In genomic region chr13:113184568-113185440, GRCh38 we compare ENCODE assay signal across 16 cellular contexts. TPM values are rescaled to one million over a fixed set of nuclear protein-coding genes. Genes with fewer than 3 reads are reported as not detected.
DNase-seq lines count a peak whose midpoint lies in the region; ATAC-seq and TF ChIP-seq lines count a peak whose summit lies in the region.
"Had no signal": no experiment of that assay in that cellular context is flagged by ENCODE, and none has a peak within 500 bp of the region (broad histone marks: within the 10 kb centered on the region; RNA-seq: fewer than 3 reads in every experiment).

No MANE protein-coding gene starts in this region.

- in situ Hi-C loops in Caki2 (cut with HindIII; ENCODE audit: low pct_unique_long_range_greater_than_20kb, low sequenced_read_pairs): no loop called here

- H3K9ac ChIP-seq in BLaER1 treated with 17β-estradiol and CSF1 and Interleukin-3, amounts not matched to agents 10 nM and 100 nM: no peak overlapping the region

- no peaks in the 10 kb centered on the region for H3K27me3 ChIP-seq in BLaER1 treated with 17β-estradiol and CSF1 and Interleukin-3, amounts not matched to agents 10 nM and 100 nM
- H3K27me3 ChIP-seq in lower lobe of right lung (ENCODE audit: low read depth) (no peaks in the 10 kb centered on the region), testis (no peaks in the 10 kb centered on the region)
- H3K27me3 ChIP-seq: right lobe of liver, stomach had no signal

- DNase-seq in Caki2 (ENCODE audit: low read depth) (peak; percentile 22), lower lobe of right lung (no peak), NCI-H1417 (lab: John Stamatoyannopoulos, UW) (no peak), testis (no peak)
- DNase-seq in activated CD8-positive, alpha-beta memory T cell treated with anti-CD3 and anti-CD28 coated beads, Interleukin-2, amount 50 U/mL, for 4 hours: peak; percentile 35
- DNase-seq: C1 segment of cervical spinal cord, GOT3, left cardiac atrium, NCI-H2029 treated with DMSO at 0.1 percent for 48 hours, right lobe of liver, stomach had no signal

- no peak overlapping the region for H3K4me3 ChIP-seq in BLaER1 treated with 17β-estradiol and CSF1 and Interleukin-3, amounts not matched to agents 10 nM and 100 nM
- H3K4me3 ChIP-seq in lower lobe of right lung: no peak overlapping the region
- no peak overlapping the region for H3K4me3 ChIP-seq in testis
- H3K4me3 ChIP-seq: right lobe of liver had no signal

- no peak for TF ChIP-seq POLR2A in testis (IDR thresholded peaks at IDR 0.05)

- TF ChIP-seq CTCF in lower lobe of right lung (IDR thresholded peaks at IDR 0.05) (no peak), testis (IDR thresholded peaks at IDR 0.05) (no peak)

- 88 to 90% methylated on average over 15 to 22 of the region's 22 CpGs for WGBS in testis, 2 donors

- ATAC-seq in lower lobe of right lung (no peak), HG03520 (IDR thresholded peaks at IDR 0.05; ENCODE audit: unreplicated experiment) (no peak), GM19397 (IDR thresholded peaks at IDR 0.05; ENCODE audit: unreplicated experiment) (no peak)
- ATAC-seq: left cardiac atrium had no signal

- peaks cover 13 to 61% (median 20%) of the 10 kb centered on the region in 10 experiments for H3K4me1 ChIP-seq in BLaER1 treated with 17β-estradiol and CSF1 and Interleukin-3, amounts not matched to agents 10 nM and 100 nM
- H3K4me1 ChIP-seq in lower lobe of right lung (no peaks in the 10 kb centered on the region), testis (peaks cover 1% of the 10 kb centered on the region)
- H3K4me1 ChIP-seq: stomach had no signal

- H3K9me3 ChIP-seq in BLaER1 treated with 17β-estradiol and CSF1 and Interleukin-3, amounts not matched to agents 10 nM and 100 nM (replicated peaks in 1 of 11): no peaks in the 10 kb centered on the region
- H3K9me3 ChIP-seq in lower lobe of right lung: no peaks in the 10 kb centered on the region
- H3K9me3 ChIP-seq in testis: no peaks in the 10 kb centered on the region
- H3K9me3 ChIP-seq: right lobe of liver, stomach had no signal

- H3K36me3 ChIP-seq in BLaER1 treated with 17β-estradiol and CSF1 and Interleukin-3, amounts not matched to agents 10 nM and 100 nM: peaks cover 74 to 100% (median 96%) of the 10 kb centered on the region in 11 experiments
- H3K36me3 ChIP-seq in lower lobe of right lung (peaks cover 78% of the 10 kb centered on the region), testis (ENCODE audit: low read depth, missing control alignments) (no peaks in the 10 kb centered on the region)

- H4K20me1 ChIP-seq in BLaER1 treated with 17β-estradiol and CSF1 and Interleukin-3, amounts not matched to agents 10 nM and 100 nM: peaks cover 0 to 44% (median 22%) of the 10 kb centered on the region in 11 experiments; a peak in 14 of 22 replicates

- H3K27ac ChIP-seq in BLaER1 treated with 17β-estradiol and CSF1 and Interleukin-3, amounts not matched to agents 10 nM and 100 nM: no peak overlapping the region
- H3K27ac ChIP-seq in lower lobe of right lung (peak overlapping the region; percentile 2), testis (no peak overlapping the region)
- H3K27ac ChIP-seq: epithelial cell of prostate, right lobe of liver had no signal

- intact Hi-C loops in lower lobe of right lung (cut with DNase I) (no loop called here), testis (cut with DNase I; ENCODE audit: low total_unique reads) (no loop called here)

- peak overlapping the region in 7 of 11 experiments; percentile 2 to 61 (median 15); a peak in 11 of 22 replicates for H3K4me2 ChIP-seq in BLaER1 treated with 17β-estradiol and CSF1 and Interleukin-3, amounts not matched to agents 10 nM and 100 nM

RNA-seq across cellular contexts. Expression of gene PCID2, which starts 23.7 kb away (rescaled TPM):
- total RNA-seq in Caki2 (2014; rRNA removed; shearing (Covaris generic); ENCODE audit: low replicate concordance): 60.9 and 76.2 TPM in 2 replicates
- total RNA-seq in lower lobe of right lung: 35.1 TPM
- 10 to 100 TPM; 72.2 to 73.4 TPM for total RNA-seq in testis
- polyA plus RNA-seq in testis (ENCODE audit: insufficient read depth, low read depth, low replicate concordance): 130 TPM

RNA-seq across cellular contexts. Expression of gene CUL4A, which starts 24.6 kb away (rescaled TPM):
- total RNA-seq in Caki2 (2014; rRNA removed; shearing (Covaris generic); ENCODE audit: low replicate concordance): 77.8 and 83.4 TPM in 2 replicates
- 60.1 TPM for total RNA-seq in lower lobe of right lung
- total RNA-seq in testis: 100 to 1,000 TPM; 152 to 168 TPM
- 103 TPM for polyA plus RNA-seq in testis (ENCODE audit: insufficient read depth, low read depth, low replicate concordance)

RNA-seq across cellular contexts. Expression of gene PROZ, which starts 26.4 kb away (rescaled TPM):
- total RNA-seq in Caki2 (2014; rRNA removed; shearing (Covaris generic); ENCODE audit: low replicate concordance): not detected in 2 replicates
- total RNA-seq in lower lobe of right lung (not detected), testis (under 1 TPM; 0.63 to 0.81 TPM)
- polyA plus RNA-seq in testis (ENCODE audit: insufficient read depth, low read depth, low replicate concordance): 0.42 TPM
- total RNA-seq: left cardiac atrium had no signal
- polyA plus RNA-seq: neural cell had no signal

Comparison
In these comparisons a context has a peak if more than half of its experiments do, and no peak if none do; other contexts are left out.
1. DNase-seq: peak in Caki2 (single experiment) and activated CD8-positive, alpha-beta memory T cell treated with anti-CD3 and anti-CD28 coated beads, Interleukin-2, amount 50 U/mL, for 4 hours (single experiment); none in lower lobe of right lung (single experiment), NCI-H1417 (0 of 3) and testis (single experiment).